10 cellular contexts compared by ENCODE assay signal in the genomic region with DNA sequence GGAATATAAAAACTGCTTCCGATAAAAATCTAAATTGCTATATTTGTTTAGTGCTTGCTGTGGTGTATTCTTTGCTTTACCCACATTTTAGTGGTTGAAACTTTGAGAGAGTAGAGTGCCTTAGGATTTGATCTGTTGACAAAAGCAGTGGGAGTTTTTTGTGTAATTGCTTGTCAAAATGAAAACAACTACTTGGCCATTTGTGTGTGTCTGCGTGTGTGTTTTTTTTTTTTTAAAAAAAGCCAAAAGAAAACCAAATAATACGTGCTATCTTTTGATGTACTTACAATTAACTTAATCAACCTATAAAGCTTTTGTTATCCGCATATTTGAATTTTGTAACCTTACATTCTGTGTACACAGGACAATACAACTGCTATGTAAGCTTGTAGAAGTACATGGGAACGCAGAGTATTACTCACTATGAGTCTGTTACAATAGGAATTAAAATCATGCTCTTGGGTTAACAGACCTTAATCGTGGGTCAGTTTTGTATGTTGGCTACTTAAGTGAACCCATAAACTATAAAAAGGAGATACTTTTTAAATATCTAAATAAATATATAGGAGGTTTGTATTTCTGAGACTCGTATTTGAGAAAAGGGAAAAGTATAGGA.
DNase-seq lines count a peak whose midpoint lies in the region; ATAC-seq, FAIRE-seq and TF ChIP-seq lines count a peak whose summit lies in the region.
"Had no signal": no experiment of that assay in that cellular context is flagged by ENCODE, and none has a peak within 500 bp of the region (broad histone marks: within the 10 kb centered on the region; RNA-seq: fewer than 3 reads in every experiment).

No MANE protein-coding gene starts in this region.

- TF ChIP-seq EP300 in HepG2 (IDR thresholded peaks at IDR 0.05; ENCODE audit: low read depth in 2 of 2, low read length in 2 of 2) (no peak), HepG2 (CRISPR knock-in tag; IDR thresholded peaks at IDR 0.05; ENCODE audit: borderline replicate concordance) (no peak)

- TF ChIP-seq RAD21 in liver (IDR thresholded peaks at IDR 0.05) (no peak), HepG2 (CRISPR knock-in tag; IDR thresholded peaks at IDR 0.05) (no peak)

- H3K4me1 ChIP-seq in liver (ENCODE audit: control insufficient read depth in 4 of 4, insufficient read depth in 4 of 4, low read length in 3 of 4) (peaks cover 7 to 25% (median 17%) of the 10 kb centered on the region in 4 donors), HepG2 (ENCODE audit: insufficient read depth, low read length) (no peaks in the 10 kb centered on the region)

- H3K4me3 ChIP-seq in liver (ENCODE audit: low read depth in 1 of 3, low read length in 3 of 3) (peak overlapping the region in 2 of 3 donors; percentile 40 to 62), HepG2 (replicated peaks in 1 of 3; ENCODE audit: insufficient read depth in 1 of 3, low read depth in 2 of 3, low read length in 3 of 3) (no peak overlapping the region), epithelial cell of esophagus (ENCODE audit: low read length) (no peak overlapping the region)

- no TSS peak for BruUV-seq in HepG2 (replicated peaks; lab: Mats Ljungman, UMichigan)

- no peak for DNase-seq in HepG2 (ENCODE audit: low spot score)
- DNase-seq in epithelial cell of esophagus (ENCODE audit: low read depth) = peak; percentile 61
- peak; percentile 35 for DNase-seq in myocyte (ENCODE audit: low read depth)
- DNase-seq in foreskin melanocyte = no peak
- DNase-seq: AML-193, spleen had no signal

- POLR2A ChIA-PET in HepG2 (lab: Yijun Ruan, JAX) = no interaction called here

- FAIRE-seq in HepG2 (lab: Jason Lieb, UNC) = no peak

- H3K27me3 ChIP-seq in liver (ENCODE audit: control insufficient read depth in 4 of 4, insufficient read depth in 4 of 4, low read length in 3 of 4) (no peaks in the 10 kb centered on the region), HepG2 (ENCODE audit: control insufficient read depth in 1 of 2, insufficient read depth in 2 of 2, low read length in 2 of 2) (no peaks in the 10 kb centered on the region)
- H3K27me3 ChIP-seq: spleen had no signal

- H3K36me3 ChIP-seq in liver (ENCODE audit: control insufficient read depth in 4 of 4, insufficient read depth in 3 of 4, low read depth in 1 of 4, low read length in 3 of 4) = no peaks in the 10 kb centered on the region
- H3K36me3 ChIP-seq in HepG2 (replicated peaks in 1 of 2; ENCODE audit: control insufficient read depth in 1 of 2, insufficient read depth in 2 of 2, low read length in 2 of 2) = no peaks in the 10 kb centered on the region
- H3K36me3 ChIP-seq: spleen had no signal

- H3K9me3 ChIP-seq in liver (ENCODE audit: control insufficient read depth in 4 of 4, low read length in 3 of 4) = no peaks in the 10 kb centered on the region
- H3K9me3 ChIP-seq in HepG2 (ENCODE audit: low read length) = no peaks in the 10 kb centered on the region
- H3K9me3 ChIP-seq: spleen had no signal

- WGBS in liver = 48% methylated on average over 7 of the region's 7 CpGs
- 21% methylated on average over 7 of the region's 7 CpGs for WGBS in HepG2 (ENCODE audit: low lambda C conversion rate)

- TF ChIP-seq POLR2A in HepG2 (IDR thresholded peaks at IDR 0.05; ENCODE audit: insufficient read depth in 1 of 2, low read depth in 2 of 2, low read length in 2 of 2) = no peak

- in situ Hi-C loops in HepG2 (cut with HindIII; ENCODE audit: extremely low pct_ligation_motif_present, low pct_unique_long_range_greater_than_20kb) = no loop called here

- H3K27ac ChIP-seq in liver (ENCODE audit: low read depth in 1 of 2, low read length in 2 of 2) = peak overlapping the region; percentile 70 to 73
- no peak overlapping the region for H3K27ac ChIP-seq in HepG2 (ENCODE audit: extremely low read length, insufficient read depth, low read length)

- no peak overlapping the region for H2AFZ ChIP-seq in HepG2 (ENCODE audit: low read length)

- H3K79me2 ChIP-seq in HepG2 (ENCODE audit: insufficient read depth, low read length) = no peaks in the 10 kb centered on the region

- H3K9ac ChIP-seq in liver (ENCODE audit: low read depth in 1 of 2, low read length in 2 of 2) (peak overlapping the region; percentile 49 to 69), HepG2 (ENCODE audit: insufficient read depth, low read depth, low read length) (no peak overlapping the region)

- TF ChIP-seq CTCF in liver (IDR thresholded peaks at IDR 0.05; ENCODE audit: low read depth, low read length, missing input control) (no peak), HepG2 (CRISPR knock-in tag; IDR thresholded peaks at IDR 0.05) (no peak), epithelial cell of esophagus (IDR thresholded peaks at IDR 0.05; ENCODE audit: insufficient read depth, low read depth, low read length, missing control alignments) (no peak)

- no peak for ATAC-seq in HepG2
- no peak for ATAC-seq in GM19351 (IDR thresholded peaks at IDR 0.05; ENCODE audit: unreplicated experiment)
- ATAC-seq in HG03432 (IDR thresholded peaks at IDR 0.05; ENCODE audit: unreplicated experiment) = no peak
- no peak for ATAC-seq in GM18861 (IDR thresholded peaks at IDR 0.05; ENCODE audit: unreplicated experiment)

- H4K20me1 ChIP-seq in HepG2 (ENCODE audit: insufficient read depth, low read length) = no peaks in the 10 kb centered on the region

- CTCF ChIA-PET in HepG2 (lab: Yijun Ruan, JAX; ENCODE audit: low intra/inter-chr PET ratio, low total read pairs) = no interaction called here

- no peak overlapping the region for H3K4me2 ChIP-seq in HepG2 (ENCODE audit: low read depth, low read length)

- intact Hi-C loops in HepG2 (cut with micrococcal nuclease; ENCODE audit: unreplicated experiment) = loop anchor here (10.0 kb wide), 1 partner anchor 136 kb away; no protein-coding TSS in a partner anchor

TF ChIP-seq in liver, 16 proteins besides CTCF, POLR2A, EP300 and RAD21:
- TF ChIP-seq TAF1 (conservative IDR thresholded peaks at IDR 0.05) (peak; percentile 4), EGR1 (IDR thresholded peaks at IDR 0.05; ENCODE audit: low read depth in 2 of 2) (no peak)

TF ChIP-seq in HepG2, 621 proteins besides CTCF, POLR2A, EP300 and RAD21:
- TF ChIP-seq ZNF207 (IDR thresholded peaks at IDR 0.05; ENCODE audit: borderline replicate concordance) (no peak), NFKB2 (CRISPR knock-in tag; IDR thresholded peaks at IDR 0.05; ENCODE audit: borderline replicate concordance) (no peak), KLF6 (CRISPR knock-in tag; IDR thresholded peaks at IDR 0.05) (no peak), DMAP1 (CRISPR knock-in tag; IDR thresholded peaks at IDR 0.05) (no peak)
TF ChIP-seq in HepG2: peak in this region for 0.

Comparison
In these comparisons a context has a peak if more than half of its experiments do, and no peak if none do; other contexts are left out.
1. H3K4me3 ChIP-seq: peak in liver (2 of 3); none in HepG2 (0 of 3) and epithelial cell of esophagus (single experiment).
2. DNase-seq: peak in epithelial cell of esophagus (single experiment) and myocyte (single experiment); none in HepG2 (single experiment) and foreskin melanocyte (single experiment).